17 cellular contexts compared by ENCODE assay signal in the genomic region with DNA sequence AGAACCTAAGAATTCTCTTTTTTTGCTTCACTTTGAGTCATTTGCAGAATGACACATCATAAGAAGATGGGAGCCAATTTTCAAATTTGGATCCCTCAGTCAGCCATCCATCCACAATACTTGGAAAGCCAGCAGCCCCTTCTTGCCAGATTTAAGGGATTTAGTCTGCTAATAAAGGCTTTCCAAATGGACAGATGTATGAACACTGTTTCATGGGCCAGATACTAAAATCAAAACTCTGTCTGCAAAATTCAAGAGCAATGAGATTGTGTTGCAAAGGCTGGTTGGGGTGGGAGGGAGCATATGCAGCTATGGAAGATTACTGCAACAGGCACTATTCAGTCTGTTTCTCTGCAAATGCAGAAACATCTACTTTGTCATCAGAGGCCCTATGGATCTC. TPM values are rescaled to one million over a fixed set of nuclear protein-coding genes. Genes with fewer than 3 reads are reported as not detected.
DNase-seq lines count a peak whose midpoint lies in the region; ATAC-seq and TF ChIP-seq lines count a peak whose summit lies in the region.
"Had no signal": no experiment of that assay in that cellular context is flagged by ENCODE, and none has a peak within 500 bp of the region (broad histone marks: within the 10 kb centered on the region; RNA-seq: fewer than 3 reads in every experiment).

No MANE protein-coding gene starts in this region.

- H3K4me2 ChIP-seq in GM23248 (ENCODE audit: unreplicated experiment), result no peak overlapping the region
- H3K4me2 ChIP-seq: A549 had no signal

- H3K9ac ChIP-seq in GM23248, result no peak overlapping the region

- no peak for ATAC-seq in HG03139 (IDR thresholded peaks at IDR 0.05; ENCODE audit: unreplicated experiment)
- no peak for ATAC-seq in GM18873 (IDR thresholded peaks at IDR 0.05; ENCODE audit: low FRiP score, unreplicated experiment)
- ATAC-seq: A549, HCT116 had no signal

- in situ Hi-C loops in GM23248 (cut with MboI), result no loop called here

- no peaks in the 10 kb centered on the region for H3K9me3 ChIP-seq in GM23248 (ENCODE audit: low read depth)
- no peaks in the 10 kb centered on the region for H3K9me3 ChIP-seq in adrenal gland (replicated peaks in 1 of 3)
- H3K9me3 ChIP-seq: A549 had no signal

- H3K4me3 ChIP-seq in GM23248, result no peak overlapping the region
- no peak overlapping the region for H3K4me3 ChIP-seq in adrenal gland
- H3K4me3 ChIP-seq: A549 had no signal

- no peaks in the 10 kb centered on the region for H3K9me2 ChIP-seq in GM23248 (ENCODE audit: insufficient read depth)

- H4K20me1 ChIP-seq in GM23248 (ENCODE audit: insufficient read depth), result no peaks in the 10 kb centered on the region

- H2AFZ ChIP-seq in GM23248, result no peak overlapping the region

- no peak for TF ChIP-seq POLR2A in adrenal gland (IDR thresholded peaks at IDR 0.05)

- H3K27ac ChIP-seq in GM23248 (no peak overlapping the region), adrenal gland (no peak overlapping the region)
- H3K27ac ChIP-seq: A549, HL-60 had no signal

- H3K27me3 ChIP-seq in GM23248 (replicated peaks; ENCODE audit: insufficient read depth) (no peaks in the 10 kb centered on the region), adrenal gland (no peaks in the 10 kb centered on the region)

- DNase-seq in GM23248, result peak; percentile 36
- peak; percentile 8 to 76 for DNase-seq in cerebellar nuclear complex (lab: John Stamatoyannopoulos, UW)
- peak; percentile 66 for DNase-seq in inferior parietal cortex (ENCODE audit: extremely low spot score)
- peak; percentile 13 for DNase-seq in stromal cell of bone marrow (ENCODE audit: low read depth)
- no peak for DNase-seq in adrenal gland
- no peak for DNase-seq in DMS53 treated with DMSO at 0.1 percent for 48 hours (lab: John Stamatoyannopoulos, UW; ENCODE audit: unreplicated experiment)
- DNase-seq: CD8-positive, alpha-beta memory T cell; DMS 273 treated with DMSO at 0.1 percent for 48 hours; DND-41; GF-D8 had no signal

- intact Hi-C loops in adrenal gland (cut with DNase I), result no loop called here

- no peaks in the 10 kb centered on the region for H3K79me2 ChIP-seq in GM23248 (ENCODE audit: insufficient read depth)

- H3K4me1 ChIP-seq in GM23248 (ENCODE audit: insufficient read depth) (no peaks in the 10 kb centered on the region), adrenal gland (replicated peaks in 1 of 2) (no peaks in the 10 kb centered on the region)
- H3K4me1 ChIP-seq: A549 had no signal

- TF ChIP-seq CTCF in adrenal gland (IDR thresholded peaks at IDR 0.05), result no peak

- H3K36me3 ChIP-seq in GM23248 (ENCODE audit: low read depth) (no peaks in the 10 kb centered on the region), adrenal gland (replicated peaks in 1 of 2) (no peaks in the 10 kb centered on the region)

- H3F3A ChIP-seq in GM23248 (ENCODE audit: insufficient read depth), result no peaks in the 10 kb centered on the region

RNA-seq across cellular contexts. Expression of a gene that starts 37.7 kb away (rescaled TPM):
- total RNA-seq in GM23248 (2014; rRNA removed; shearing (Covaris generic)), result not detected in 2 replicates
- polyA plus RNA-seq in GM23248 (2016; fragmentation: Nextera tagmentation; extraction: Ambion mirVana), result 0.65 TPM in 2 replicates
- total RNA-seq in adrenal gland, result 1 to 10 TPM; 1.3 to 4.1 (median 2.4) TPM
- polyA plus RNA-seq in adrenal gland, result 1 to 10 TPM in 1 of 3 donors, under 1 TPM in 2; 0.44 to 1.3 (median 0.97) TPM
- total RNA-seq: CD8-positive, alpha-beta memory T cell had no signal
- polyA plus RNA-seq: A549, AG04450, BJ had no signal

Comparison
In these comparisons a context has a peak if more than half of its experiments do, and no peak if none do; other contexts are left out.
1. DNase-seq: peak in GM23248 (single experiment), cerebellar nuclear complex (2 of 2), inferior parietal cortex (single experiment) and stromal cell of bone marrow (single experiment); none in adrenal gland (0 of 7) and DMS53 treated with DMSO at 0.1 percent for 48 hours (single experiment).